In genomic region chr15:28020644-28021043, GRCh38 we compare ENCODE assay signal across 24 cellular contexts.
DNase-seq lines count a peak whose midpoint lies in the region; FAIRE-seq and TF ChIP-seq lines count a peak whose summit lies in the region.
"Had no signal": no experiment of that assay in that cellular context is flagged by ENCODE, and none has a peak within 500 bp of the region (broad histone marks: within the 10 kb centered on the region; RNA-seq: fewer than 3 reads in every experiment).

No MANE protein-coding gene starts in this region.

- no peak overlapping the region for H2BK120ac ChIP-seq in H1 (replicated peaks; ENCODE audit: low read depth, low read length)
- no peak overlapping the region for H2BK120ac ChIP-seq in neuronal stem cell (ENCODE audit: low read depth, low read length)

- H2BK12ac ChIP-seq in H1 (ENCODE audit: low read depth, low read length) = peak overlapping the region; percentile 29; the same call in 1 of the 2 replicates
- H2BK12ac ChIP-seq in neuronal stem cell (ENCODE audit: low read length) = no peak overlapping the region

- H2AK5ac ChIP-seq in H1 (ENCODE audit: low read depth, low read length) (no peak overlapping the region), neuronal stem cell (ENCODE audit: low read depth, low read length) (peak overlapping the region; percentile 65)

- H3K36me3 ChIP-seq in BLaER1 (no peaks in the 10 kb centered on the region), WERI-Rb-1 (no peaks in the 10 kb centered on the region), H1 (ENCODE audit: control insufficient read depth in 2 of 4, insufficient read depth in 4 of 4, low read length in 3 of 4) (no peaks in the 10 kb centered on the region), neuronal stem cell (replicated peaks in 1 of 2; ENCODE audit: control insufficient read depth in 2 of 2, insufficient read depth in 2 of 2, low read length in 2 of 2) (no peaks in the 10 kb centered on the region), uterus (no peaks in the 10 kb centered on the region)
- no peaks in the 10 kb centered on the region for H3K36me3 ChIP-seq in effector memory CD4-positive, alpha-beta T cell (ENCODE audit: control insufficient read depth, insufficient read depth, low read length)
- H3K36me3 ChIP-seq: BE2C, MG63, SJCRH30 had no signal

- TF ChIP-seq RAD21 in H1 (IDR thresholded peaks at IDR 0.05 in 1 of 2, conservative IDR thresholded peaks at IDR 0.05 in 1 of 2; ENCODE audit: low read depth in 2 of 2, low read length in 2 of 2) = no peak

- H3K4ac ChIP-seq in H1 (replicated peaks; ENCODE audit: insufficient read length, low read depth, low read length) (no peak overlapping the region), neuronal stem cell (ENCODE audit: low read length) (no peak overlapping the region)

- no peaks in the 10 kb centered on the region for H3K79me1 ChIP-seq in H1 (ENCODE audit: low read depth, low read length)
- H3K79me1 ChIP-seq in neuronal stem cell (ENCODE audit: low read depth, low read length) = no peaks in the 10 kb centered on the region

- 87% methylated on average over 6 of the region's 6 CpGs; no CpG with 5 or more reads in 1 of the 2 experiments for WGBS in H1 (ENCODE audit: extremely low coverage in 1 of 2, insufficient coverage in 1 of 2, insufficient read length in 1 of 2, insufficient replicate concordance in 2 of 2, low coverage in 1 of 2, low lambda C conversion rate in 2 of 2, missing lambda C conversion rate in 1 of 2), 2 experiments
- WGBS in neuronal stem cell (ENCODE audit: extremely low coverage in 2 of 2, insufficient read length in 2 of 2, insufficient replicate concordance in 1 of 2), 2 donors = no CpG with 5 or more reads among the region's 6 CpGs

- 0 out of 2 replicates have a peak overlapping the region, but pooled peaks have one; percentile 5 for H2AFZ ChIP-seq in H1 (ENCODE audit: low read length)
- H2AFZ ChIP-seq in neuronal stem cell (ENCODE audit: low read length) = no peak overlapping the region
- H2AFZ ChIP-seq: PC-9 had no signal

- no peak overlapping the region for H2BK5ac ChIP-seq in H1 (ENCODE audit: low read depth, low read length)
- no peak overlapping the region for H2BK5ac ChIP-seq in neuronal stem cell (ENCODE audit: low read length)

- H4K5ac ChIP-seq in H1 (ENCODE audit: insufficient read length, low read depth, low read length) = no peak overlapping the region

- no peak for TF ChIP-seq EP300 in H1 (IDR thresholded peaks at IDR 0.05; ENCODE audit: borderline replicate concordance in 1 of 2, low read depth in 2 of 2, low read length in 2 of 2)

- POLR2A ChIA-PET in H1 (lab: Charles Lee; ENCODE audit: partially characterized antibody) = interaction anchor here (1.0 kb wide), 1 partner anchor 9 kb away, joined by 3 read pairs; no protein-coding TSS in a partner anchor

- H3K18ac ChIP-seq in H1 (ENCODE audit: extremely low read depth, low read length) (peak overlapping the region; percentile 53; the same call in 1 of the 2 replicates), neuronal stem cell (ENCODE audit: low read length) (peak overlapping the region; percentile 90)

- H3K27ac ChIP-seq in BLaER1 (peak overlapping the region; percentile 35; the same call in 1 of the 2 replicates), WERI-Rb-1 (peak overlapping the region; percentile 74; the same call in 1 of the 2 replicates), H1 (ENCODE audit: low read depth, low read length) (no peak overlapping the region), neuronal stem cell (replicated peaks; ENCODE audit: low read length) (no peak overlapping the region), uterus (no peak overlapping the region)
- no peak overlapping the region for H3K27ac ChIP-seq in effector memory CD4-positive, alpha-beta T cell (ENCODE audit: insufficient read depth, low read length, poor library complexity, severe bottlenecking)
- H3K27ac ChIP-seq: PC-9, SJCRH30 had no signal

- H3K23ac ChIP-seq in H1 (ENCODE audit: insufficient read length) (no peak overlapping the region), neuronal stem cell (ENCODE audit: low read depth, low read length, poor library complexity) (no peak overlapping the region)

- H3K14ac ChIP-seq in H1 (ENCODE audit: insufficient read length) (no peak overlapping the region), neuronal stem cell (ENCODE audit: low read length) (no peak overlapping the region)

- FAIRE-seq in H1 (lab: Jason Lieb, UNC) = no peak
- no peak for FAIRE-seq in GM19239 (lab: Jason Lieb, UNC)
- FAIRE-seq: GM12892, GM18507 had no signal

- no peaks in the 10 kb centered on the region for H3K9me3 ChIP-seq in BLaER1
- H3K9me3 ChIP-seq in WERI-Rb-1 (ENCODE audit: severe bottlenecking) = no peaks in the 10 kb centered on the region
- no peaks in the 10 kb centered on the region for H3K9me3 ChIP-seq in H1 (ENCODE audit: insufficient read depth in 2 of 2, low read depth in 1 of 2, low read length in 1 of 2)
- no peaks in the 10 kb centered on the region for H3K9me3 ChIP-seq in neuronal stem cell (replicated peaks in 1 of 2; ENCODE audit: control insufficient read depth in 2 of 2, insufficient read depth in 1 of 2, low read depth in 1 of 2, low read length in 2 of 2)
- no peaks in the 10 kb centered on the region for H3K9me3 ChIP-seq in effector memory CD4-positive, alpha-beta T cell (ENCODE audit: control insufficient read depth, low read length)
- no peaks in the 10 kb centered on the region for H3K9me3 ChIP-seq in uterus
- H3K9me3 ChIP-seq: BE2C, MG63, SJCRH30 had no signal

- DNase-seq in WERI-Rb-1 = no peak
- DNase-seq in H1 (ENCODE audit: low read depth in 1 of 2, low spot score in 2 of 2) = no peak
- no peak for DNase-seq in neuronal stem cell (ENCODE audit: low spot score)
- DNase-seq in effector memory CD4-positive, alpha-beta T cell = no peak
- DNase-seq in GM19239 (ENCODE audit: insufficient read length, low spot score) = no peak
- DNase-seq in uterus = no peak
- no peak for DNase-seq in NCI-H2171 (lab: John Stamatoyannopoulos, UW)
- DNase-seq: 8988T, ACHN, BE2C, Calu3, IMR-90, KG1, MG63, NCI-H146, NCI-H1930, NCI-H2107, NCI-H446, NCI-H526 treated with DMSO at 0.1 percent for 48 hours, PC-9 had no signal

- no peak for TF ChIP-seq POLR2A in H1 (IDR thresholded peaks at IDR 0.05; ENCODE audit: control extremely low read depth in 1 of 2, low read depth in 2 of 2, low read length in 2 of 2)
- no peak for TF ChIP-seq POLR2A in uterus (IDR thresholded peaks at IDR 0.05)

- intact Hi-C loops in uterus (cut with DNase I; ENCODE audit: low total_unique reads) = no loop called here

- H3K23me2 ChIP-seq in H1 (ENCODE audit: low read depth, low read length) = no peaks in the 10 kb centered on the region

- CTCF ChIA-PET in H1 (lab: Charles Lee; ENCODE audit: partially characterized antibody) = interaction anchor here (0.9 to 6.0 kb wide), 5 partner anchors 12 to 105 kb away, joined by 3 to 53 read pairs (median 5); no protein-coding TSS in a partner anchor

- peak overlapping the region; percentile 53 for H2BK15ac ChIP-seq in H1 (ENCODE audit: low read length)
- H2BK15ac ChIP-seq in neuronal stem cell (ENCODE audit: low read length) = peak overlapping the region; percentile 6

- H3K4me1 ChIP-seq in BLaER1 (peaks cover 53% of the 10 kb centered on the region), H1 (replicated peaks in 1 of 4; ENCODE audit: control insufficient read depth in 3 of 4, insufficient read depth in 4 of 4, low read length in 3 of 4) (peaks cover 0 to 15% (median 7%) of the 10 kb centered on the region in 4 experiments; a peak in 6 of 7 replicates), neuronal stem cell (ENCODE audit: control insufficient read depth in 2 of 2, insufficient read depth in 1 of 2, low read depth in 1 of 2, low read length in 2 of 2) (peaks cover 0 to 22% of the 10 kb centered on the region in 2 donors), uterus (no peaks in the 10 kb centered on the region)
- H3K4me1 ChIP-seq in effector memory CD4-positive, alpha-beta T cell (ENCODE audit: control insufficient read depth, insufficient read depth, low read length, poor library complexity, severe bottlenecking) = no peaks in the 10 kb centered on the region
- H3K4me1 ChIP-seq: SJCRH30 had no signal

- H3K9ac ChIP-seq in BLaER1 (no peak overlapping the region), H1 (replicated peaks in 1 of 4; ENCODE audit: extremely low read depth in 1 of 4, low read depth in 3 of 4, low read length in 3 of 4) (no peak overlapping the region; a peak in 1 of 7 replicates), neuronal stem cell (ENCODE audit: low read depth, low read length, poor library complexity) (no peak overlapping the region)

- no peaks in the 10 kb centered on the region for H4K20me1 ChIP-seq in BLaER1
- no peaks in the 10 kb centered on the region for H4K20me1 ChIP-seq in H1 (replicated peaks in 1 of 2; ENCODE audit: control insufficient read depth in 1 of 2, insufficient read depth in 2 of 2, low read length in 2 of 2)

- H3K56ac ChIP-seq in H1 (replicated peaks; ENCODE audit: insufficient read length, low read depth, low read length) = no peak overlapping the region

- TF ChIP-seq CTCF in WERI-Rb-1 (IDR thresholded peaks at IDR 0.05; ENCODE audit: low read depth, low read length) = no peak
- TF ChIP-seq CTCF in H1 (IDR thresholded peaks at IDR 0.05; ENCODE audit: control extremely low read depth in 1 of 3, insufficient read depth in 1 of 3, low read depth in 1 of 3, low read length in 3 of 3) = no peak
- TF ChIP-seq CTCF in uterus (IDR thresholded peaks at IDR 0.05) = no peak

- H4K8ac ChIP-seq in H1 (ENCODE audit: extremely low read depth, insufficient read depth, low read length) = no peak overlapping the region
- H4K8ac ChIP-seq in neuronal stem cell (ENCODE audit: low read depth, low read length) = no peak overlapping the region

- H3K4me3 ChIP-seq in BLaER1 (no peak overlapping the region), WERI-Rb-1 (ENCODE audit: low read depth, low read length) (no peak overlapping the region), H1 (ENCODE audit: extremely low read depth in 1 of 4, insufficient read depth in 2 of 4, low read depth in 3 of 4, low read length in 4 of 4) (no peak overlapping the region), neuronal stem cell (ENCODE audit: low read length in 2 of 2) (no peak overlapping the region), uterus (no peak overlapping the region)
- no peak overlapping the region for H3K4me3 ChIP-seq in effector memory CD4-positive, alpha-beta T cell (ENCODE audit: insufficient read depth, low read depth, low read length, poor library complexity, severe bottlenecking)
- H3K4me3 ChIP-seq: MG63, PC-9, SJCRH30 had no signal

- H2BK20ac ChIP-seq in H1 (ENCODE audit: low read length) = no peak overlapping the region

- H3K79me2 ChIP-seq in H1 (ENCODE audit: control insufficient read depth in 1 of 2, insufficient read depth in 2 of 2, low read length in 2 of 2) = no peaks in the 10 kb centered on the region

- no peaks in the 10 kb centered on the region for H3K27me3 ChIP-seq in BLaER1
- no peaks in the 10 kb centered on the region for H3K27me3 ChIP-seq in WERI-Rb-1 (ENCODE audit: insufficient read depth, low read depth, severe bottlenecking)
- H3K27me3 ChIP-seq in H1 (replicated peaks in 1 of 4; ENCODE audit: control insufficient read depth in 3 of 4, extremely low read depth in 1 of 4, insufficient read depth in 3 of 4, low read length in 3 of 4) = no peaks in the 10 kb centered on the region; a peak in 1 of 7 replicates
- H3K27me3 ChIP-seq in neuronal stem cell (ENCODE audit: control insufficient read depth in 3 of 3, insufficient read depth in 3 of 3, low read depth in 1 of 3, low read length in 3 of 3) = peaks cover 0 to 16% (median 0%) of the 10 kb centered on the region in 3 experiments
- no peaks in the 10 kb centered on the region for H3K27me3 ChIP-seq in effector memory CD4-positive, alpha-beta T cell (replicated peaks; ENCODE audit: control insufficient read depth, insufficient read depth, low read length, poor library complexity, severe bottlenecking)
- H3K27me3 ChIP-seq in uterus = no peaks in the 10 kb centered on the region
- H3K27me3 ChIP-seq: BE2C, MG63, SJCRH30 had no signal

- no peak overlapping the region for H4K91ac ChIP-seq in H1 (replicated peaks; ENCODE audit: insufficient read length, low read length)
- no peak overlapping the region for H4K91ac ChIP-seq in neuronal stem cell (ENCODE audit: low read depth, low read length, poor library complexity)

- H3K4me2 ChIP-seq in BLaER1 (no peak overlapping the region), H1 (ENCODE audit: insufficient read depth in 1 of 2, low read depth in 2 of 2, low read length in 2 of 2) (no peak overlapping the region), neuronal stem cell (ENCODE audit: insufficient read depth, low read length, poor library complexity, severe bottlenecking) (no peak overlapping the region)
- H3K4me2 ChIP-seq: PC-9 had no signal

Comparison
In these comparisons a context has a peak if more than half of its experiments do, and no peak if none do; other contexts are left out.
1. H3K27ac ChIP-seq: peak in BLaER1 (single experiment) and WERI-Rb-1 (single experiment); none in H1 (single experiment), neuronal stem cell (single experiment), effector memory CD4-positive, alpha-beta T cell (single experiment) and uterus (0 of 2).